Comparison of ENCODE assay signal across 8 cellular contexts in genomic region chr2:86442642-86443005, GRCh38. TPM values are rescaled to one million over a fixed set of nuclear protein-coding genes. Genes with fewer than 3 reads are reported as not detected.
A peak's percentile ranks its signal among the peaks of the same experiment; 100 is the strongest.
DNase-seq lines count a peak whose midpoint lies in the region; ATAC-seq and TF ChIP-seq lines count a peak whose summit lies in the region.

No MANE protein-coding gene starts in this region.

- peaks cover 54% of the 10 kb centered on the region for H4K20me1 ChIP-seq in PC-3 (ENCODE audit: low read length)

- CTCF ChIA-PET in CD4-positive, alpha-beta memory T cell (lab: Charles Lee; ENCODE audit: partially characterized antibody) = interaction anchor here (1.0 to 2.4 kb wide), 5 partner anchors 25 to 77 kb away, joined by 3 to 11 read pairs (median 4); no protein-coding TSS in a partner anchor
- CTCF ChIA-PET in PC-3 (lab: Charles Lee) = no interaction called here

- ATAC-seq in GM19455 (IDR thresholded peaks at IDR 0.05; ENCODE audit: unreplicated experiment) (peak; percentile 54), HG03575 (IDR thresholded peaks at IDR 0.05; ENCODE audit: extremely low read depth, insufficient number of reproducible peaks, low FRiP score, unreplicated experiment) (peak; percentile 58), PC-3 (peak; percentile 76)
- ATAC-seq in activated T-cell treated with anti-CD3 and anti-CD28 coated beads, Interleukin-2, amount 50 U/mL, for 4 hours = peak; percentile 54 to 57

- intact Hi-C loops in CD4-positive, alpha-beta memory T cell (cut with micrococcal nuclease) = loop anchor here (2.0 to 10.0 kb wide), 4 partner anchors 26 to 1090 kb away; partner anchors contain the start of genes ELMOD3, RETSAT and TMEM150A
- intact Hi-C loops in PC-3 (cut with micrococcal nuclease) = loop anchor here (5.0 kb wide), 5 partner anchors 35 to 335 kb away; partner anchors contain the start of genes POLR1A and PTCD3
- intact Hi-C loops in esophagus muscularis mucosa (cut with DNase I) = loop anchor here (5.0 to 10.0 kb wide), 3 partner anchors 52 to 245 kb away; partner anchors contain the start of genes IMMT, MRPL35 and RNF103

- peak overlapping the region; percentile 94 to 95 for H3K4me3 ChIP-seq in CD4-positive, alpha-beta memory T cell (ENCODE audit: low read length in 2 of 2)
- H3K4me3 ChIP-seq in PC-3 (ENCODE audit: low read length) = peak overlapping the region; percentile 81
- H3K4me3 ChIP-seq in esophagus muscularis mucosa = peak overlapping the region; percentile 79 to 90 (median 84)
- peak overlapping the region; percentile 92 to 99 for H3K4me3 ChIP-seq in muscle layer of duodenum (ENCODE audit: low read depth in 1 of 2, low read length in 2 of 2)

- 0% methylated on average over 5 of the region's 5 CpGs for WGBS in esophagus muscularis mucosa

- peak overlapping the region; percentile 83 for H3K27ac ChIP-seq in CD4-positive, alpha-beta memory T cell (ENCODE audit: low read depth, low read length)
- H3K27ac ChIP-seq in PC-3 (ENCODE audit: low read length) (no peak overlapping the region), esophagus muscularis mucosa (replicated peaks in 1 of 4) (peak overlapping the region; percentile 95 to 99 (median 96)), muscle layer of duodenum (ENCODE audit: low read length) (peak overlapping the region; percentile 99)

- no peaks in the 10 kb centered on the region for H3K36me3 ChIP-seq in CD4-positive, alpha-beta memory T cell (ENCODE audit: insufficient read depth, low read length)
- peaks cover 52% of the 10 kb centered on the region for H3K36me3 ChIP-seq in PC-3 (ENCODE audit: low read depth, low read length)
- H3K36me3 ChIP-seq in esophagus muscularis mucosa = peaks cover 0 to 10% (median 4%) of the 10 kb centered on the region in 4 donors
- H3K36me3 ChIP-seq in muscle layer of duodenum (ENCODE audit: control insufficient read depth in 1 of 2, insufficient read depth in 2 of 2, low read length in 2 of 2) = peaks cover 0 to 8% of the 10 kb centered on the region in 2 donors

- peak; percentile 73 to 93 (median 78) for DNase-seq in CD4-positive, alpha-beta memory T cell
- DNase-seq in PC-3 (peak; percentile 87), esophagus muscularis mucosa (ENCODE audit: extremely low spot score) (peak; percentile 97)
- peak; percentile 63 for DNase-seq in activated T-cell treated with anti-CD3 and anti-CD28 coated beads, Interleukin-2, amount 50 U/mL, for 4 hours
- DNase-seq in stimulated activated CD8-positive, alpha-beta memory T cell treated with anti-CD3 and anti-CD28 coated beads, Interleukin-7, amount 100 ng/mL, for 4 hours (ENCODE audit: low read depth in 2 of 2) = peak; percentile 63 to 69

- peak overlapping the region; percentile 98 to 99 (median 99) for H3K27ac Mint-ChIP-seq in CD4-positive, alpha-beta memory T cell

- H3K36me3 Mint-ChIP-seq in CD4-positive, alpha-beta memory T cell = peaks cover 30 to 53% of the 10 kb centered on the region in 2 donors
- peaks cover 25% of the 10 kb centered on the region for H3K36me3 Mint-ChIP-seq in activated T-cell treated with anti-CD3 and anti-CD28 coated beads, Interleukin-2, amount 50 U/mL, for 4 hours (ENCODE audit: insufficient read depth)

- TF ChIP-seq EP300 in esophagus muscularis mucosa (IDR thresholded peaks at IDR 0.05) = no peak

- peak overlapping the region; percentile 46 for H2AFZ ChIP-seq in PC-3 (ENCODE audit: low read length)

- H3K79me2 ChIP-seq in PC-3 (ENCODE audit: low read length) = peaks cover 59% of the 10 kb centered on the region

- POLR2A ChIA-PET in CD4-positive, alpha-beta memory T cell (lab: Charles Lee; ENCODE audit: partially characterized antibody) = interaction anchor here (1.0 to 4.4 kb wide), 20 partner anchors 9 to 1116 kb away, joined by 3 to 62 read pairs (median 14); partner anchors contain the start of genes CHMP3, IMMT, POLR1A and PTCD3
- POLR2A ChIA-PET in PC-3 (lab: Charles Lee; ENCODE audit: unreplicated experiment) = interaction anchor here (1.0 kb wide), 1 partner anchor 11 kb away, joined by 7 read pairs; no protein-coding TSS in a partner anchor

- H3K4me1 ChIP-seq in CD4-positive, alpha-beta memory T cell (ENCODE audit: insufficient read depth, low read length) = peaks cover 55% of the 10 kb centered on the region
- peaks cover 34% of the 10 kb centered on the region for H3K4me1 ChIP-seq in PC-3 (ENCODE audit: insufficient read depth, low read length)
- H3K4me1 ChIP-seq in esophagus muscularis mucosa = peaks cover 44 to 48% (median 46%) of the 10 kb centered on the region in 4 donors
- peaks cover 10 to 39% of the 10 kb centered on the region in 2 donors for H3K4me1 ChIP-seq in muscle layer of duodenum (ENCODE audit: control insufficient read depth in 1 of 2, insufficient read depth in 2 of 2, low read length in 2 of 2)

- H3F3A ChIP-seq in PC-3 (ENCODE audit: low read length, unreplicated experiment) = no peaks in the 10 kb centered on the region

- TF ChIP-seq POLR2A in esophagus muscularis mucosa (IDR thresholded peaks at IDR 0.05; ENCODE audit: low read depth) = no peak

- no peak for TF ChIP-seq CTCF in PC-3 (conservative IDR thresholded peaks at IDR 0.05; ENCODE audit: low read depth, low read length)
- TF ChIP-seq CTCF in esophagus muscularis mucosa (IDR thresholded peaks at IDR 0.05) = peak in 1 of 3 experiments; percentile 16

- peaks cover 0 to 9% of the 10 kb centered on the region in 2 donors for H3K27me3 Mint-ChIP-seq in CD4-positive, alpha-beta memory T cell
- no peaks in the 10 kb centered on the region for H3K27me3 Mint-ChIP-seq in activated T-cell treated with anti-CD3 and anti-CD28 coated beads, Interleukin-2, amount 50 U/mL, for 4 hours (ENCODE audit: low read depth)

- peaks cover 42 to 68% (median 57%) of the 10 kb centered on the region in 4 donors for H3K4me1 Mint-ChIP-seq in CD4-positive, alpha-beta memory T cell
- peaks cover 59% of the 10 kb centered on the region for H3K4me1 Mint-ChIP-seq in activated T-cell treated with anti-CD3 and anti-CD28 coated beads, Interleukin-2, amount 50 U/mL, for 4 hours (ENCODE audit: low read depth)

- peak overlapping the region; percentile 94 to 99 (median 98) for H3K4me3 Mint-ChIP-seq in CD4-positive, alpha-beta memory T cell
- peak overlapping the region; percentile 94 for H3K4me3 Mint-ChIP-seq in activated T-cell treated with anti-CD3 and anti-CD28 coated beads, Interleukin-2, amount 50 U/mL, for 4 hours

- peaks cover 6 to 9% of the 10 kb centered on the region in 2 donors for H3K9me3 ChIP-seq in CD4-positive, alpha-beta memory T cell (ENCODE audit: control insufficient read depth in 1 of 2, low read length in 2 of 2)
- H3K9me3 ChIP-seq in PC-3 (ENCODE audit: low read length) (peaks cover 19% of the 10 kb centered on the region), esophagus muscularis mucosa (peaks cover 0 to 28% (median 22%) of the 10 kb centered on the region in 4 donors), muscle layer of duodenum (ENCODE audit: control insufficient read depth in 1 of 2, low read length in 2 of 2) (peaks cover 6 to 9% of the 10 kb centered on the region in 2 donors)

- peak overlapping the region; percentile 52; the same call in 1 of the 2 replicates for H3K9ac ChIP-seq in PC-3 (ENCODE audit: low read length)

- peaks cover 3 to 29% (median 22%) of the 10 kb centered on the region in 8 donors for H3K9me3 Mint-ChIP-seq in CD4-positive, alpha-beta memory T cell
- H3K9me3 Mint-ChIP-seq in activated T-cell treated with anti-CD3 and anti-CD28 coated beads, Interleukin-2, amount 50 U/mL, for 4 hours = peaks cover 21% of the 10 kb centered on the region

- BruUV-seq in PC-3 (replicated peaks; lab: Mats Ljungman, UMichigan) = no TSS peak

- H3K9me2 ChIP-seq in PC-3 (replicated peaks; ENCODE audit: low read length) = no peaks in the 10 kb centered on the region

- H3K4me2 ChIP-seq in PC-3 (ENCODE audit: low read length) = peak overlapping the region; percentile 98

- no peaks in the 10 kb centered on the region for H3K27me3 ChIP-seq in CD4-positive, alpha-beta memory T cell (ENCODE audit: insufficient read depth, low read length)
- H3K27me3 ChIP-seq in PC-3 (ENCODE audit: low read length) (no peaks in the 10 kb centered on the region), esophagus muscularis mucosa (no peaks in the 10 kb centered on the region), muscle layer of duodenum (ENCODE audit: low read depth, low read length) (no peaks in the 10 kb centered on the region)

RNA-seq across cellular contexts. Expression of gene KDM3A, which starts 1.5 kb away (rescaled TPM):
- total RNA-seq in CD4-positive, alpha-beta memory T cell = 100 to 1,000 TPM; 158 to 164 TPM
- 10 to 100 TPM; 17.2 to 40.1 TPM for polyA plus RNA-seq in CD4-positive, alpha-beta memory T cell
- total RNA-seq in PC-3 (2014; rRNA removed) (32.2 and 59.6 TPM in 2 replicates), esophagus muscularis mucosa (10 to 100 TPM; 37.3 to 68.6 (median 52.0) TPM)
- 10 to 100 TPM; 32.9 to 45.9 (median 36.5) TPM for total RNA-seq in activated T-cell treated with anti-CD3 and anti-CD28 coated beads, Interleukin-2, amount 50 U/mL, for 4 hours
